Comparison of ENCODE assay signal across 1 cellular context in genomic region chr20:46129955-46130481, GRCh38.
TF ChIP-seq lines count a peak whose summit lies in the region.

No MANE protein-coding gene starts in this region.

TF ChIP-seq in GM23338, 12 proteins besides CTCF, POLR2A, EP300 and RAD21 (continued from another document):
- TF ChIP-seq ZNF462 (CRISPR knock-in tag; IDR thresholded peaks at IDR 0.05) = no peak
- no peak for TF ChIP-seq ZNF114 (CRISPR knock-in tag; IDR thresholded peaks at IDR 0.05)
- no peak for TF ChIP-seq EZH2 (IDR thresholded peaks at IDR 0.05; ENCODE audit: low read depth, unreplicated experiment)
